In the genomic region with DNA sequence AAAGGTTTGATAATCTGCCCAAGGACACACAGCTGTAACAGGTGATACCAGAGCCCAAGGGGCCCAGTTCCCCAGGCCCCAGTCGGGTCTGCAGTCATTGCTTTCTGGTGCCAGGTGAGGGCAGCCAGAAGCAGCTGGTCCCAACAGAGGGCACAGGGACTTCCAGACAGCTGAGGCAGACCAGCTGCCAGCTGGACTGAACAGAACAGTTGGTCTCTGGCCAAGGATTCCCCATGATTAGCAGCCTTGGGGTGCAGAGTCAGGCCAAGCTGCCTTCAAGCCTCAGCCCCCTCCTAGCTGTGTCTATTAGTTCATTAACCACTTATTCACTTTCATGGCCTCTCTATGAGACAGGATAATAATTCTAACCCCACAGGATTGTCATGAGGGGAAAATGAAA, we compare ENCODE assay signal across 28 cellular contexts.
DNase-seq lines count a peak whose midpoint lies in the region; ATAC-seq and TF ChIP-seq lines count a peak whose summit lies in the region.
"Had no signal": no experiment of that assay in that cellular context is flagged by ENCODE, and none has a peak within 500 bp of the region (broad histone marks: within the 10 kb centered on the region; RNA-seq: fewer than 3 reads in every experiment).

No MANE protein-coding gene starts in this region.

- H3K79me2 ChIP-seq in Loucy (ENCODE audit: insufficient read depth, low read length): no peaks in the 10 kb centered on the region
- H3K79me2 ChIP-seq: hepatocyte had no signal

- H3K4me2 ChIP-seq in Loucy (ENCODE audit: low read depth, low read length, poor library complexity, severe bottlenecking): no peak overlapping the region
- H3K4me2 ChIP-seq: BLaER1 treated with 17β-estradiol and CSF1 and Interleukin-3, amounts not matched to agents 10 nM and 100 nM; hepatocyte had no signal

- no peak overlapping the region for H3K4me3 ChIP-seq in Loucy (ENCODE audit: low read length, poor library complexity, severe bottlenecking)
- H3K4me3 ChIP-seq: BLaER1 treated with 17β-estradiol and CSF1 and Interleukin-3, amounts not matched to agents 10 nM and 100 nM; GM23248; hepatocyte; pancreas; testis had no signal

- H3K27me3 ChIP-seq in Loucy (ENCODE audit: insufficient read depth, low read length, poor library complexity, severe bottlenecking): peaks cover 41% of the 10 kb centered on the region
- H3K27me3 ChIP-seq: BLaER1 treated with 17β-estradiol and CSF1 and Interleukin-3, amounts not matched to agents 10 nM and 100 nM; brain microvascular endothelial cell; hepatocyte; pancreas; testis had no signal

- no peaks in the 10 kb centered on the region for H3K9me2 ChIP-seq in Loucy (replicated peaks; ENCODE audit: low read depth, low read length)

- no peaks in the 10 kb centered on the region for H3K9me3 Mint-ChIP-seq in stimulated activated naive CD8-positive, alpha-beta T cell treated with anti-CD3 and anti-CD28 coated beads, Interleukin-15, amount 100 ng/mL, for 72 hours
- H3K9me3 Mint-ChIP-seq: activated B cell treated with CpG ODN at 0.5 μM for 24 hours; activated CD4-positive, alpha-beta T cell treated with anti-CD3 and anti-CD28 coated beads, Interleukin-2, amount 10 ng/mL, durations not matched to agents 7 days and 5 days; activated naive CD4-positive, alpha-beta T cell treated with anti-CD3 and anti-CD28 coated beads, Interleukin-2, amount 50 U/mL, for 72 hours; HFFc6; memory B cell; neural crest cell had no signal

- H4K20me1 ChIP-seq in Loucy (ENCODE audit: insufficient read depth, low read length, poor library complexity, severe bottlenecking): no peaks in the 10 kb centered on the region
- H4K20me1 ChIP-seq: BLaER1 treated with 17β-estradiol and CSF1 and Interleukin-3, amounts not matched to agents 10 nM and 100 nM had no signal

- no peaks in the 10 kb centered on the region for H3F3A ChIP-seq in Loucy (ENCODE audit: low read depth)

- no peak overlapping the region for H2AFZ ChIP-seq in Loucy (ENCODE audit: low read length)
- H2AFZ ChIP-seq: GM23248, hepatocyte had no signal

- no peaks in the 10 kb centered on the region for H3K27me3 Mint-ChIP-seq in stimulated activated naive CD8-positive, alpha-beta T cell treated with anti-CD3 and anti-CD28 coated beads, Interleukin-15, amount 100 ng/mL, for 72 hours

- no peaks in the 10 kb centered on the region for H3K36me3 ChIP-seq in Loucy (ENCODE audit: insufficient read depth, low read length)
- H3K36me3 ChIP-seq: BLaER1 treated with 17β-estradiol and CSF1 and Interleukin-3, amounts not matched to agents 10 nM and 100 nM; brain microvascular endothelial cell; pancreas had no signal

- peak; percentile 12; the same call in 1 of the 2 replicates for TF ChIP-seq CTCF in Loucy (conservative IDR thresholded peaks at IDR 0.05; ENCODE audit: low read length)

- intact Hi-C loops in posterior cingulate gyrus (cut with DNase I): no loop called here

- no peak for DNase-seq in stimulated activated naive CD8-positive, alpha-beta T cell treated with anti-CD3 and anti-CD28 coated beads, Interleukin-15, amount 100 ng/mL, for 72 hours
- DNase-seq in stimulated activated naive CD8-positive, alpha-beta T cell treated with anti-CD3 and anti-CD28 coated beads, Interleukin-15, Interleukin-2, amounts not matched to agents 100 U/mL and 50 U/mL, for 24 hours: no peak
- DNase-seq in left kidney (ENCODE audit: low read depth, low spot score) (peak; percentile 34), posterior cingulate gyrus (no peak)
- DNase-seq: activated B cell treated with CpG ODN at 0.5 μM for 24 hours; activated CD4-positive, alpha-beta T cell treated with anti-CD3 and anti-CD28 coated beads, Interleukin-2, amount 10 ng/mL, durations not matched to agents 7 days and 5 days; brain microvascular endothelial cell; DMS53; GM23248; HFFc6; kidney glomerular epithelial cell; NCI-H1436; NCI-H2081; NCI-H2227 treated with DMSO at 0.1 percent for 48 hours; NCI-H748 treated with DMSO at 0.1 percent for 48 hours; pancreas; RPMI8226; small intestine; stimulated activated naive CD4-positive, alpha-beta T cell; testis had no signal

- H3K4me1 ChIP-seq in Loucy (ENCODE audit: insufficient read depth, low read length, poor library complexity, severe bottlenecking): peaks cover 7% of the 10 kb centered on the region
- H3K4me1 ChIP-seq: pancreas had no signal

- H3K4me3 Mint-ChIP-seq in stimulated activated naive CD8-positive, alpha-beta T cell treated with anti-CD3 and anti-CD28 coated beads, Interleukin-15, amount 100 ng/mL, for 72 hours: no peak overlapping the region
- H3K4me3 Mint-ChIP-seq: activated B cell treated with CpG ODN at 0.5 μM for 24 hours; activated CD4-positive, alpha-beta T cell treated with anti-CD3 and anti-CD28 coated beads, Interleukin-2, amount 10 ng/mL, durations not matched to agents 7 days and 5 days; HFFc6; memory B cell; neural crest cell had no signal

- H3K27ac Mint-ChIP-seq in stimulated activated naive CD8-positive, alpha-beta T cell treated with anti-CD3 and anti-CD28 coated beads, Interleukin-15, amount 100 ng/mL, for 72 hours: no peak overlapping the region
- H3K27ac Mint-ChIP-seq: activated B cell treated with CpG ODN at 0.5 μM for 24 hours; activated CD4-positive, alpha-beta T cell treated with anti-CD3 and anti-CD28 coated beads, Interleukin-2, amount 10 ng/mL, durations not matched to agents 7 days and 5 days; activated naive CD4-positive, alpha-beta T cell treated with anti-CD3 and anti-CD28 coated beads, Interleukin-2, amount 50 U/mL, for 72 hours; HFFc6; memory B cell had no signal

- no peaks in the 10 kb centered on the region for H3K9me3 ChIP-seq in Loucy (ENCODE audit: insufficient read depth, low read depth, low read length)
- H3K9me3 ChIP-seq: BLaER1 treated with 17β-estradiol and CSF1 and Interleukin-3, amounts not matched to agents 10 nM and 100 nM; pancreas; testis had no signal

- peak; percentile 37 for ATAC-seq in stimulated activated naive CD8-positive, alpha-beta T cell treated with anti-CD3 and anti-CD28 coated beads, Interleukin-15, amount 100 ng/mL, for 72 hours
- no peak for ATAC-seq in stimulated activated naive CD8-positive, alpha-beta T cell treated with anti-CD3 and anti-CD28 coated beads, Interleukin-15, Interleukin-2, amounts not matched to agents 100 U/mL and 50 U/mL, for 24 hours
- ATAC-seq in HG02938 (IDR thresholded peaks at IDR 0.05; ENCODE audit: unreplicated experiment) (no peak), GM21526 (IDR thresholded peaks at IDR 0.05; ENCODE audit: low FRiP score, unreplicated experiment) (no peak)
- ATAC-seq: pancreas had no signal

- no peak overlapping the region for H3K9ac ChIP-seq in Loucy (ENCODE audit: low read depth, low read length, poor library complexity, severe bottlenecking)
- H3K9ac ChIP-seq: BLaER1 treated with 17β-estradiol and CSF1 and Interleukin-3, amounts not matched to agents 10 nM and 100 nM; GM23248 had no signal

- H3K4me1 Mint-ChIP-seq in stimulated activated naive CD8-positive, alpha-beta T cell treated with anti-CD3 and anti-CD28 coated beads, Interleukin-15, amount 100 ng/mL, for 72 hours: peaks cover 10% of the 10 kb centered on the region
